ENCODE assay signal across 1 cellular context in genomic region chr4:102868153-102868781, GRCh38.
TF ChIP-seq lines count a peak whose summit lies in the region.

No MANE protein-coding gene starts in this region.

TF ChIP-seq in IMR-90, 13 proteins besides CTCF, POLR2A, EP300 and RAD21 (continued from another document):
- TF ChIP-seq, protein P1, sequence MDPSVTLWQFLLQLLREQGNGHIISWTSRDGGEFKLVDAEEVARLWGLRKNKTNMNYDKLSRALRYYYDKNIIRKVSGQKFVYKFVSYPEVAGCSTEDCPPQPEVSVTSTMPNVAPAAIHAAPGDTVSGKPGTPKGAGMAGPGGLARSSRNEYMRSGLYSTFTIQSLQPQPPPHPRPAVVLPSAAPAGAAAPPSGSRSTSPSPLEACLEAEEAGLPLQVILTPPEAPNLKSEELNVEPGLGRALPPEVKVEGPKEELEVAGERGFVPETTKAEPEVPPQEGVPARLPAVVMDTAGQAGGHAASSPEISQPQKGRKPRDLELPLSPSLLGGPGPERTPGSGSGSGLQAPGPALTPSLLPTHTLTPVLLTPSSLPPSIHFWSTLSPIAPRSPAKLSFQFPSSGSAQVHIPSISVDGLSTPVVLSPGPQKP (IDR thresholded peaks at IDR 0.05; ENCODE audit: borderline replicate concordance, low read depth, low read length): no peak
- no peak for TF ChIP-seq FOS (IDR thresholded peaks at IDR 0.05; ENCODE audit: low read depth, low read length)
- TF ChIP-seq NFE2L2 (IDR thresholded peaks at IDR 0.05; ENCODE audit: low read depth, low read length): no peak
- no peak for TF ChIP-seq BHLHE40 (IDR thresholded peaks at IDR 0.05; ENCODE audit: low read depth, low read length)
- TF ChIP-seq MAFK (IDR thresholded peaks at IDR 0.05; ENCODE audit: low read depth, low read length): no peak
